Comparison of ENCODE assay signal across 21 cellular contexts in the genomic region with DNA sequence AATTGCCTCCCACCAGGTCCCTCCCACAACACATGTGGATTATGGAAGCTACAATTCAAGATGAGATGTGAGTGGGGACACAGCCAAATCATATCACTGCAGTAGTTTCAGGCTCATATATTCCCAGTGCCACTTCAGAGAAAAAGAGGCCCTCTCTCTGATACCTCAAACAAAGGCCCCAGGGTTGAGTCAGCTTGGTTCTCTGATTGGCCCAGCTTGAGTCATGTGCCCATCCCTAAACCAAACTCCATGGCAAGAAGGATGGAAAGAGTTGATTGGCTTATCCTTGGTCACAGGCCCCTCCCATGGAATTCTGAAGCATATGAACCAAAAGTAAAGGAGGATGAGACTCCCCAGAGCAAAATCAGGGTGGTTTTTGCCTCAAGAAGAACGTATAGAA.
DNase-seq lines count a peak whose midpoint lies in the region; ATAC-seq and TF ChIP-seq lines count a peak whose summit lies in the region.
"Had no signal": no experiment of that assay in that cellular context is flagged by ENCODE, and none has a peak within 500 bp of the region (broad histone marks: within the 10 kb centered on the region; RNA-seq: fewer than 3 reads in every experiment).

No MANE protein-coding gene starts in this region.

- no peaks in the 10 kb centered on the region; the same call in 1 of the 3 replicates for H3K9me3 Mint-ChIP-seq in GM23338
- H3K9me3 Mint-ChIP-seq in neural progenitor cell, result no peaks in the 10 kb centered on the region

- H3K79me2 ChIP-seq in GM23338 (replicated peaks; ENCODE audit: insufficient read depth), result no peaks in the 10 kb centered on the region
- H3K79me2 ChIP-seq in neural progenitor cell (ENCODE audit: low read depth), result no peaks in the 10 kb centered on the region

- no peak for DNase-seq in GM23338 (ENCODE audit: low spot score)
- peak; percentile 48 to 76 for DNase-seq in SJCRH30
- DNase-seq in esophagus muscularis mucosa (ENCODE audit: extremely low spot score), result peak; percentile 34
- no peak for DNase-seq in neural progenitor cell (ENCODE audit: low spot score)
- no peak for DNase-seq in H4 (ENCODE audit: low spot score)
- DNase-seq in globus pallidus (ENCODE audit: low spot score), result no peak
- no peak for DNase-seq in dorsolateral prefrontal cortex
- DNase-seq: DMS53; GDM1; H7; HFFc6; KG1; NCI-H1105 treated with DMSO at 0.1 percent for 48 hours; NCI-H2029 treated with DMSO at 0.1 percent for 48 hours; NCI-H226; NCI-H510A treated with DMSO at 0.1 percent for 48 hours; NCI-H774; NK-92 treated with Interleukin-12 subunit alpha and Interleukin-12 subunit beta, amount 100 ng/mL, for 24 hours; SIG-M5 had no signal

- H3K4me1 ChIP-seq in GM23338 (ENCODE audit: insufficient read depth) (peaks cover 12% of the 10 kb centered on the region; the same call in 1 of the 2 replicates), SJCRH30 (peaks cover 32% of the 10 kb centered on the region), esophagus muscularis mucosa (no peaks in the 10 kb centered on the region), neural progenitor cell (no peaks in the 10 kb centered on the region)

- no peak for TF ChIP-seq EP300 in esophagus muscularis mucosa (IDR thresholded peaks at IDR 0.05)

- ATAC-seq in GM23338, result no peak
- ATAC-seq: HepG2 had no signal

- H3K27me3 Mint-ChIP-seq in GM23338 (ENCODE audit: insufficient read depth, low read depth, poor library complexity), result peaks cover 6% of the 10 kb centered on the region
- peaks cover 8% of the 10 kb centered on the region for H3K27me3 Mint-ChIP-seq in neural progenitor cell (ENCODE audit: insufficient read depth, low read depth)

- H3K9me2 ChIP-seq in GM23338 (ENCODE audit: insufficient read depth), result 0 out of 2 replicates have a peak, but pooled peaks cover 5% of the 10 kb centered on the region

- no peaks in the 10 kb centered on the region for H3F3A ChIP-seq in GM23338 (replicated peaks; ENCODE audit: low read depth)
- H3F3A ChIP-seq in neural progenitor cell (ENCODE audit: low read depth), result no peaks in the 10 kb centered on the region

- intact Hi-C loops in esophagus muscularis mucosa (cut with DNase I), result no loop called here
- intact Hi-C loops in dorsolateral prefrontal cortex (cut with DNase I), result no loop called here

- no peak for TF ChIP-seq CTCF in GM23338 (conservative IDR thresholded peaks at IDR 0.05; ENCODE audit: low read depth in 2 of 2)
- TF ChIP-seq CTCF in esophagus muscularis mucosa (IDR thresholded peaks at IDR 0.05), result no peak
- no peak for TF ChIP-seq CTCF in neural progenitor cell (IDR thresholded peaks at IDR 0.05)
- no peak for TF ChIP-seq CTCF in dorsolateral prefrontal cortex (IDR thresholded peaks at IDR 0.05 in 54 of 56, conservative IDR thresholded peaks at IDR 0.05 in 2 of 56; ENCODE audit: low read depth in 1 of 56, partially characterized antibody in 56 of 56)

- H3K4me3 Mint-ChIP-seq in GM23338, result no peak overlapping the region
- no peak overlapping the region for H3K4me3 Mint-ChIP-seq in neural progenitor cell
- H3K4me3 Mint-ChIP-seq: HFFc6 had no signal

- no peak overlapping the region for H3K4me2 ChIP-seq in GM23338
- H3K4me2 ChIP-seq in neural progenitor cell, result no peak overlapping the region

- H3K27ac ChIP-seq in GM23338 (ENCODE audit: low read depth), result no peak overlapping the region
- peak overlapping the region; percentile 96 for H3K27ac ChIP-seq in SJCRH30
- H3K27ac ChIP-seq in esophagus muscularis mucosa (replicated peaks in 1 of 4), result no peak overlapping the region
- H3K27ac ChIP-seq in neural progenitor cell, result no peak overlapping the region
- H3K27ac ChIP-seq in dorsolateral prefrontal cortex, result no peak overlapping the region
- H3K27ac ChIP-seq: C4-2B had no signal

- TF ChIP-seq POLR2A in esophagus muscularis mucosa (IDR thresholded peaks at IDR 0.05; ENCODE audit: low read depth), result no peak

- H3K27ac Mint-ChIP-seq in GM23338, result no peak overlapping the region
- H3K27ac Mint-ChIP-seq in neural progenitor cell, result no peak overlapping the region
- H3K27ac Mint-ChIP-seq: HFFc6 had no signal

- no peaks in the 10 kb centered on the region for H3K36me3 ChIP-seq in GM23338 (ENCODE audit: insufficient read depth)
- no peaks in the 10 kb centered on the region for H3K36me3 ChIP-seq in SJCRH30
- H3K36me3 ChIP-seq in esophagus muscularis mucosa, result no peaks in the 10 kb centered on the region
- no peaks in the 10 kb centered on the region for H3K36me3 ChIP-seq in neural progenitor cell

- H2AFZ ChIP-seq in GM23338 (peak overlapping the region; percentile 43; the same call in 1 of the 2 replicates), neural progenitor cell (replicated peaks) (peak overlapping the region; percentile 22)

- H3K9ac ChIP-seq in neural progenitor cell, result no peak overlapping the region

- H4K20me1 ChIP-seq in GM23338 (replicated peaks; ENCODE audit: insufficient read depth) (no peaks in the 10 kb centered on the region), neural progenitor cell (ENCODE audit: low read depth) (no peaks in the 10 kb centered on the region)

- H3K27me3 ChIP-seq in GM23338 (ENCODE audit: insufficient read depth) (no peaks in the 10 kb centered on the region), SJCRH30 (no peaks in the 10 kb centered on the region), esophagus muscularis mucosa (peaks cover 0 to 6% (median 0%) of the 10 kb centered on the region in 4 donors), neural progenitor cell (no peaks in the 10 kb centered on the region), dorsolateral prefrontal cortex (peaks cover 0 to 9% (median 0%) of the 10 kb centered on the region in 45 donors)

- H3K4me1 Mint-ChIP-seq in GM23338, result peaks cover 14% of the 10 kb centered on the region; the same call in 2 of the 3 replicates
- peaks cover 7% of the 10 kb centered on the region for H3K4me1 Mint-ChIP-seq in neural progenitor cell

- no peak overlapping the region for H3K4me3 ChIP-seq in GM23338
- no peak overlapping the region for H3K4me3 ChIP-seq in SJCRH30
- no peak overlapping the region for H3K4me3 ChIP-seq in esophagus muscularis mucosa
- no peak overlapping the region for H3K4me3 ChIP-seq in neural progenitor cell
- H3K4me3 ChIP-seq in dorsolateral prefrontal cortex, result no peak overlapping the region

- H3K36me3 Mint-ChIP-seq in GM23338 (ENCODE audit: low read depth) (no peaks in the 10 kb centered on the region), neural progenitor cell (no peaks in the 10 kb centered on the region)

- 61% methylated on average over 1 of the region's 1 CpG for WGBS in esophagus muscularis mucosa

- H3K9me3 ChIP-seq in SJCRH30 (replicated peaks) (0 out of 2 replicates have a peak, but pooled peaks cover 4% of the 10 kb centered on the region), esophagus muscularis mucosa (peaks cover 0 to 8% (median 3%) of the 10 kb centered on the region in 4 donors), neural progenitor cell (ENCODE audit: low read depth) (no peaks in the 10 kb centered on the region)

TF ChIP-seq in GM23338, 12 proteins besides CTCF, POLR2A, EP300 and RAD21:
- TF ChIP-seq, protein P1, sequence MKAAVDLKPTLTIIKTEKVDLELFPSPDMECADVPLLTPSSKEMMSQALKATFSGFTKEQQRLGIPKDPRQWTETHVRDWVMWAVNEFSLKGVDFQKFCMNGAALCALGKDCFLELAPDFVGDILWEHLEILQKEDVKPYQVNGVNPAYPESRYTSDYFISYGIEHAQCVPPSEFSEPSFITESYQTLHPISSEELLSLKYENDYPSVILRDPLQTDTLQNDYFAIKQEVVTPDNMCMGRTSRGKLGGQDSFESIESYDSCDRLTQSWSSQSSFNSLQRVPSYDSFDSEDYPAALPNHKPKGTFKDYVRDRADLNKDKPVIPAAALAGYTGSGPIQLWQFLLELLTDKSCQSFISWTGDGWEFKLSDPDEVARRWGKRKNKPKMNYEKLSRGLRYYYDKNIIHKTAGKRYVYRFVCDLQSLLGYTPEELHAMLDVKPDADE (IDR thresholded peaks at IDR 0.05), result no peak
- TF ChIP-seq ZNF114 (CRISPR knock-in tag; IDR thresholded peaks at IDR 0.05), result no peak
- no peak for TF ChIP-seq STAT1 (IDR thresholded peaks at IDR 0.05; ENCODE audit: unreplicated experiment)
- no peak for TF ChIP-seq JUNB (IDR thresholded peaks at IDR 0.05; ENCODE audit: unreplicated experiment)

Comparison
In these comparisons a context has a peak if more than half of its experiments do, and no peak if none do; other contexts are left out.
1. DNase-seq: peak in SJCRH30 (2 of 2) and esophagus muscularis mucosa (single experiment); none in GM23338 (single experiment), neural progenitor cell (single experiment), H4 (single experiment), globus pallidus (single experiment) and dorsolateral prefrontal cortex (0 of 10).